Comparison of ENCODE assay signal across 12 cellular contexts in the genomic region with DNA sequence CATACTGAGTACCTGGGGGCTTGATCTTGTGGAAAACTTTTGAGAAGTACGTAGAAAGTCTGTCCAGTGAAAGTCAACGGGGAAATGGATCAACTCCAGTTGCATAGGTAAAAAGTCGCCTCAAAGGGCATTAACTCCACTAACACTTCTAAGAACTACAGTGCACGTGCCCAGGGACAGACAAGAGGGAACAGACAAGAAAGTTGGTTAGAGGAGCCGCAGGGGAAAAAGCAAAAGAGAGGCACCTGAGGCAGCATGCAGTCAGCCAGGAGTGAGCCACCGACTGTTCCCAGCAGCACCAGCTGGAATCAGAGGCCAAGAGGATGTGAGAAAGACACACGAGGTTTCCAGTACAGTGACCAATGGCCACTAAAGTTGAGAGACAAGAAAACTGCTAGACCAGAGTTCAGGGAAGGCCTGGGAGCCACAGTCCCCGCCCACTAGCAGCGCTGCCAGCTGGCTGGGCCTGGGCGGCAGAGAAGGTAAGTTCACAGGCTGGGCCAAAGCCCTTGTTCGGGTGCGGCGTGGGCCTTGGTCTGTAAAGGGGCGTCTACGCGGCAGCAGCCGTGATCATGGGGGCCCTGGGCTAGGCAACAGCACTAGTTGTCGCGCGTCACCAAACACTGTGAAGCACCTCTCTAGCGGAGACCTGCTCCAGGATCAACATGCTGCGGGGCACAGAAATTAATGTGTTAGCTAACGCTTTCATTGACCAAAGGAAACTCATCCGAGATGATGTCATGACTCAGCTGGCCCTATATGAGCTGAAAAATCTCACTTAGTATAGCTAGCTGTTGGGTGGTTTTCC. TPM values are rescaled to one million over a fixed set of nuclear protein-coding genes. Genes with fewer than 3 reads are reported as not detected.
DNase-seq lines count a peak whose midpoint lies in the region; ATAC-seq and TF ChIP-seq lines count a peak whose summit lies in the region.
"Had no signal": no experiment of that assay in that cellular context is flagged by ENCODE, and none has a peak within 500 bp of the region (broad histone marks: within the 10 kb centered on the region; RNA-seq: fewer than 3 reads in every experiment).

No MANE protein-coding gene starts in this region.

- H2AK9ac ChIP-seq in IMR-90 (replicated peaks; ENCODE audit: low read depth, low read length, poor library complexity), result no peak overlapping the region

- TF ChIP-seq POLR2A in IMR-90 (IDR thresholded peaks at IDR 0.05; ENCODE audit: low read depth, low read length), result no peak

- H3K18ac ChIP-seq in IMR-90 (ENCODE audit: low read depth, low read length), result no peak overlapping the region

- peaks cover 15% of the 10 kb centered on the region for H3K36me3 Mint-ChIP-seq in CD4-positive, CD25-positive, alpha-beta regulatory T cell

- no peak overlapping the region for H2AFZ ChIP-seq in IMR-90 (replicated peaks; ENCODE audit: low read length, poor library complexity)

- POLR2A ChIA-PET in IMR-90 (lab: Charles Lee; ENCODE audit: unreplicated experiment) (no interaction called here), GM10248 (lab: Yijun Ruan, JAX) (no interaction called here)

- H3K14ac ChIP-seq in IMR-90 (replicated peaks; ENCODE audit: low read depth, low read length), result 0 out of 2 replicates have a peak overlapping the region, but pooled peaks have one; percentile 46

- H3K79me1 ChIP-seq in IMR-90 (ENCODE audit: low read depth in 1 of 2, low read length in 2 of 2), result peaks cover 0 to 43% of the 10 kb centered on the region in 2 experiments; a peak in 2 of 4 replicates

- H2BK20ac ChIP-seq in IMR-90 (ENCODE audit: low read depth, low read length), result no peak overlapping the region

- peaks cover 95% of the 10 kb centered on the region for H4K20me1 ChIP-seq in IMR-90 (ENCODE audit: insufficient read depth, low read length)

- peaks cover 0 to 1% (median 0%) of the 10 kb centered on the region in 7 donors for H3K9me3 Mint-ChIP-seq in CD4-positive, CD25-positive, alpha-beta regulatory T cell

- no peak for TF ChIP-seq RAD21 in IMR-90 (IDR thresholded peaks at IDR 0.05; ENCODE audit: low read length)

- H2BK15ac ChIP-seq in IMR-90 (ENCODE audit: low read depth, low read length), result no peak overlapping the region

- no peak overlapping the region for H4K8ac ChIP-seq in IMR-90 (ENCODE audit: low read depth in 2 of 2, low read length in 2 of 2)

- dilution Hi-C loops in IMR-90 (cut with HindIII; ENCODE audit: low sequenced_read_pairs, unreplicated experiment), result no loop called here

- no peak overlapping the region for H4K5ac ChIP-seq in IMR-90 (ENCODE audit: low read depth, low read length)

- peak overlapping the region; percentile 62 for H3K4me3 ChIP-seq in CD4-positive, CD25-positive, alpha-beta regulatory T cell (ENCODE audit: low read depth, low read length)
- H3K4me3 ChIP-seq in IMR-90 (ENCODE audit: insufficient read depth, low read depth, low read length), result no peak overlapping the region
- H3K4me3 ChIP-seq in muscle layer of duodenum (ENCODE audit: low read depth in 1 of 2, low read length in 2 of 2), result peak overlapping the region in 1 of 2 donors; percentile 1
- no peak overlapping the region for H3K4me3 ChIP-seq in dorsolateral prefrontal cortex
- H3K4me3 ChIP-seq: adrenal gland had no signal

- DNase-seq in CD4-positive, CD25-positive, alpha-beta regulatory T cell, result no peak
- DNase-seq in IMR-90 (no peak), epithelial cell of prostate (ENCODE audit: low read depth, low spot score) (no peak), dorsolateral prefrontal cortex (no peak), DMS114 treated with DMSO at 0.1 percent for 48 hours (lab: John Stamatoyannopoulos, UW; ENCODE audit: unreplicated experiment) (no peak), ureter (ENCODE audit: low spot score) (no peak), GM10248 (ENCODE audit: extremely low spot score) (no peak)
- DNase-seq: adrenal gland, foreskin fibroblast, NCI-H345 had no signal

- TF ChIP-seq CTCF in IMR-90 (conservative IDR thresholded peaks at IDR 0.05; ENCODE audit: low read depth, low read length) (no peak), dorsolateral prefrontal cortex (IDR thresholded peaks at IDR 0.05 in 54 of 56, conservative IDR thresholded peaks at IDR 0.05 in 2 of 56; ENCODE audit: low read depth in 1 of 56, partially characterized antibody in 56 of 56) (no peak), GM10248 (IDR thresholded peaks at IDR 0.05; ENCODE audit: control extremely low read depth, extremely low read depth, low read depth, missing control alignments) (no peak)

- no peaks in the 10 kb centered on the region for H3K9me3 ChIP-seq in CD4-positive, CD25-positive, alpha-beta regulatory T cell (ENCODE audit: control insufficient read depth in 2 of 2, low read length in 2 of 2)
- H3K9me3 ChIP-seq in IMR-90 (ENCODE audit: control insufficient read depth, insufficient read depth, low read length), result no peaks in the 10 kb centered on the region
- H3K9me3 ChIP-seq in muscle layer of duodenum (ENCODE audit: control insufficient read depth in 1 of 2, low read length in 2 of 2), result no peaks in the 10 kb centered on the region
- H3K9me3 ChIP-seq: adrenal gland had no signal

- peaks cover 22% of the 10 kb centered on the region for H3K36me3 ChIP-seq in CD4-positive, CD25-positive, alpha-beta regulatory T cell (ENCODE audit: control insufficient read depth, insufficient read depth, low read length)
- H3K36me3 ChIP-seq in IMR-90 (ENCODE audit: control insufficient read depth, insufficient read depth, low read length) (peaks cover 11% of the 10 kb centered on the region; the same call in 1 of the 2 replicates), muscle layer of duodenum (ENCODE audit: control insufficient read depth in 1 of 2, insufficient read depth in 2 of 2, low read length in 2 of 2) (no peaks in the 10 kb centered on the region)
- H3K36me3 ChIP-seq: adrenal gland had no signal

- 94% methylated on average over 13 of the region's 24 CpGs; no CpG with 5 or more reads in 1 of the 2 experiments for WGBS in IMR-90 (ENCODE audit: extremely low coverage in 2 of 2, insufficient read length in 1 of 2), 2 experiments

- H3K9ac ChIP-seq in IMR-90 (ENCODE audit: low read depth, low read length), result no peak overlapping the region

- H3K23ac ChIP-seq in IMR-90 (ENCODE audit: low read depth, low read length), result peak overlapping the region; percentile 51

- peaks cover 39% of the 10 kb centered on the region for H3K9me1 ChIP-seq in IMR-90 (ENCODE audit: insufficient read depth, low read length)

- peak overlapping the region; percentile 48 for H3K27ac ChIP-seq in CD4-positive, CD25-positive, alpha-beta regulatory T cell (ENCODE audit: insufficient read depth, low read length, poor library complexity, severe bottlenecking)
- H3K27ac ChIP-seq in IMR-90 (ENCODE audit: insufficient read depth, low read length) (no peak overlapping the region), epithelial cell of prostate (peak overlapping the region; percentile 63), muscle layer of duodenum (ENCODE audit: low read length) (peak overlapping the region; percentile 12), dorsolateral prefrontal cortex (no peak overlapping the region)
- H3K27ac ChIP-seq: adrenal gland, HL-60 had no signal

- H2BK120ac ChIP-seq in IMR-90 (ENCODE audit: low read depth, low read length), result no peak overlapping the region

- no peak overlapping the region for H2AK5ac ChIP-seq in IMR-90 (ENCODE audit: low read depth, low read length)

- H3K4me1 ChIP-seq in CD4-positive, CD25-positive, alpha-beta regulatory T cell (ENCODE audit: control insufficient read depth, insufficient read depth, low read length, poor library complexity, severe bottlenecking), result peaks cover 89% of the 10 kb centered on the region
- peaks cover 36% of the 10 kb centered on the region for H3K4me1 ChIP-seq in IMR-90 (ENCODE audit: control insufficient read depth, insufficient read depth, low read length)
- H3K4me1 ChIP-seq in muscle layer of duodenum (ENCODE audit: control insufficient read depth in 1 of 2, insufficient read depth in 2 of 2, low read length in 2 of 2), result peaks cover 12 to 64% of the 10 kb centered on the region in 2 donors

- H3K4me2 ChIP-seq in IMR-90 (ENCODE audit: low read depth, low read length), result peak overlapping the region; percentile 38; the same call in 1 of the 2 replicates

- BruUV-seq in IMR-90 (replicated peaks; lab: Mats Ljungman, UMichigan), result no TSS peak

- ATAC-seq in CD4-positive, CD25-positive, alpha-beta regulatory T cell (ENCODE audit: low read depth in 2 of 2), result no peak
- no peak for ATAC-seq in IMR-90 (ENCODE audit: low read depth)

- CTCF ChIA-PET in IMR-90 (lab: Yijun Ruan, JAX), result no interaction called here
- CTCF ChIA-PET in GM10248 (lab: Yijun Ruan, JAX), result interaction anchor here (1.3 to 2.0 kb wide), 5 partner anchors 8 to 148 kb away, joined by 3 to 12 read pairs (median 3); no protein-coding TSS in a partner anchor

- in situ Hi-C loops in IMR-90 (cut with MboI; ENCODE audit: low sequenced_read_pairs), result no loop called here

- no peak overlapping the region for H4K91ac ChIP-seq in IMR-90 (ENCODE audit: insufficient read depth, low read depth, low read length)

- H3K27me3 Mint-ChIP-seq in CD4-positive, CD25-positive, alpha-beta regulatory T cell, result no peaks in the 10 kb centered on the region

- H2BK5ac ChIP-seq in IMR-90 (ENCODE audit: low read depth, low read length, poor library complexity, severe bottlenecking), result no peak overlapping the region

- H3K56ac ChIP-seq in IMR-90 (ENCODE audit: extremely low read depth, insufficient read depth, low read length), result no peak overlapping the region

- intact Hi-C loops in IMR-90 (cut with micrococcal nuclease), result no loop called here
- intact Hi-C loops in dorsolateral prefrontal cortex (cut with DNase I), result no loop called here

- peak overlapping the region; percentile 67 to 83 (median 77) for H3K4me3 Mint-ChIP-seq in CD4-positive, CD25-positive, alpha-beta regulatory T cell

- no peaks in the 10 kb centered on the region for H3K27me3 ChIP-seq in CD4-positive, CD25-positive, alpha-beta regulatory T cell (ENCODE audit: control insufficient read depth, insufficient read depth, low read length)
- H3K27me3 ChIP-seq in IMR-90 (ENCODE audit: control insufficient read depth, insufficient read depth, low read length), result no peaks in the 10 kb centered on the region
- H3K27me3 ChIP-seq in muscle layer of duodenum (ENCODE audit: low read depth, low read length), result no peaks in the 10 kb centered on the region
- H3K27me3 ChIP-seq in dorsolateral prefrontal cortex, result no peaks in the 10 kb centered on the region
- H3K27me3 ChIP-seq: adrenal gland had no signal

- H3K4ac ChIP-seq in IMR-90 (ENCODE audit: low read depth, low read length), result no peak overlapping the region

- H3K27ac Mint-ChIP-seq in CD4-positive, CD25-positive, alpha-beta regulatory T cell, result peak overlapping the region; percentile 43 to 92 (median 82)

- peaks cover 62 to 89% (median 78%) of the 10 kb centered on the region in 4 donors for H3K4me1 Mint-ChIP-seq in CD4-positive, CD25-positive, alpha-beta regulatory T cell

RNA-seq across cellular contexts. Expression of gene ITGB1, which starts 14.0 kb away (rescaled TPM):
- 524 TPM for total RNA-seq in CD4-positive, CD25-positive, alpha-beta regulatory T cell
- polyA plus RNA-seq in CD4-positive, CD25-positive, alpha-beta regulatory T cell, result 100 to 1,000 TPM; 360 to 577 (median 469) TPM
- 1,331 and 2,388 TPM in 2 replicates for total RNA-seq in IMR-90 (2012; rRNA removed)
- polyA plus RNA-seq in IMR-90 (2012; rRNA removed), result 1,631 and 2,066 TPM in 2 replicates
- 248 and 281 TPM in 2 replicates for polyA plus RNA-seq in IMR-90 (2012; cell fraction: cytosol; rRNA removed)
- 53.9 and 506 TPM in 2 replicates for polyA plus RNA-seq in IMR-90 (2012; cell fraction: nucleus; rRNA removed; ENCODE audit: low replicate concordance)
- total RNA-seq in dorsolateral prefrontal cortex, result 100 to 1,000 TPM in 30 of 120 experiments, 10 to 100 TPM in 90; 45.5 to 146 (median 82.5) TPM
- total RNA-seq in ureter, result 349 TPM

Comparison
In these comparisons a context has a peak if more than half of its experiments do, and no peak if none do; other contexts are left out.
1. H3K27ac ChIP-seq: peak in CD4-positive, CD25-positive, alpha-beta regulatory T cell (single experiment), epithelial cell of prostate (single experiment) and muscle layer of duodenum (single experiment); none in IMR-90 (single experiment) and dorsolateral prefrontal cortex (0 of 59).